11 cellular contexts compared by ENCODE assay signal in genomic region chr10:80253266-80253962, GRCh38. TPM values are rescaled to one million over a fixed set of nuclear protein-coding genes. Genes with fewer than 3 reads are reported as not detected.
A peak's percentile ranks its signal among the peaks of the same experiment; 100 is the strongest.
DNase-seq lines count a peak whose midpoint lies in the region; ATAC-seq and TF ChIP-seq lines count a peak whose summit lies in the region.
"Had no signal": no experiment of that assay in that cellular context is flagged by ENCODE, and none has a peak within 500 bp of the region (broad histone marks: within the 10 kb centered on the region; RNA-seq: fewer than 3 reads in every experiment).

No MANE protein-coding gene starts in this region.

- no peak for TF ChIP-seq POLR2A in NB4 (IDR thresholded peaks at IDR 0.05; ENCODE audit: extremely low read depth, insufficient read length)

- H3K4me1 Mint-ChIP-seq in activated naive CD8-positive, alpha-beta T cell treated with anti-CD3 and anti-CD28 coated beads, Interleukin-2, amount 10 ng/mL, durations not matched to agents 7 days and 5 days: peaks cover 16% of the 10 kb centered on the region
- H3K4me1 Mint-ChIP-seq in activated naive CD8-positive, alpha-beta T cell treated with anti-CD3 and anti-CD28 coated beads for 36 hours: no peaks in the 10 kb centered on the region

- no peaks in the 10 kb centered on the region for H3K36me3 ChIP-seq in upper lobe of right lung

- H3K4me3 ChIP-seq in NB4 (ENCODE audit: low read depth, low read length): no peak overlapping the region
- H3K4me3 ChIP-seq in upper lobe of right lung: no peak overlapping the region

- peak; percentile 93 for ATAC-seq in activated naive CD8-positive, alpha-beta T cell treated with anti-CD3 and anti-CD28 coated beads, Interleukin-2, amount 10 ng/mL, durations not matched to agents 7 days and 5 days (ENCODE audit: low read depth)
- ATAC-seq in HG02798 (IDR thresholded peaks at IDR 0.05; ENCODE audit: poor library complexity, unreplicated experiment) (peak; percentile 62), upper lobe of right lung (peak; percentile 26), left ventricle myocardium superior (no peak)

- DNase-seq in activated naive CD8-positive, alpha-beta T cell treated with anti-CD3 and anti-CD28 coated beads, Interleukin-2, amount 10 ng/mL, durations not matched to agents 7 days and 5 days: peak; percentile 41
- no peak for DNase-seq in activated naive CD8-positive, alpha-beta T cell treated with anti-CD3 and anti-CD28 coated beads for 36 hours
- DNase-seq in NB4 (ENCODE audit: low read depth) (peak; percentile 72), upper lobe of right lung (no peak), NCI-H1092 treated with DMSO at 0.1 percent for 48 hours (lab: John Stamatoyannopoulos, UW) (no peak), posterior vena cava (ENCODE audit: low spot score) (no peak), left ventricle myocardium superior (no peak)
- DNase-seq: NCI-H1417 treated with DMSO at 0.1 percent for 48 hours, SK-N-SH had no signal

- H3K27me3 Mint-ChIP-seq in activated naive CD8-positive, alpha-beta T cell treated with anti-CD3 and anti-CD28 coated beads, Interleukin-2, amount 10 ng/mL, durations not matched to agents 7 days and 5 days: peaks cover 8% of the 10 kb centered on the region
- H3K27me3 Mint-ChIP-seq in activated naive CD8-positive, alpha-beta T cell treated with anti-CD3 and anti-CD28 coated beads for 36 hours: no peaks in the 10 kb centered on the region

- H3K27me3 ChIP-seq in upper lobe of right lung: no peaks in the 10 kb centered on the region

- H3K27ac Mint-ChIP-seq in activated naive CD8-positive, alpha-beta T cell treated with anti-CD3 and anti-CD28 coated beads, Interleukin-2, amount 10 ng/mL, durations not matched to agents 7 days and 5 days: peak overlapping the region; percentile 95
- H3K27ac Mint-ChIP-seq in activated naive CD8-positive, alpha-beta T cell treated with anti-CD3 and anti-CD28 coated beads for 36 hours: no peak overlapping the region

- intact Hi-C loops in upper lobe of right lung (cut with DNase I) (no loop called here), posterior vena cava (cut with DNase I) (no loop called here), left ventricle myocardium superior (cut with micrococcal nuclease) (no loop called here)

- TF ChIP-seq CTCF in NB4 (IDR thresholded peaks at IDR 0.05; ENCODE audit: low read depth, low read length) (no peak), upper lobe of right lung (IDR thresholded peaks at IDR 0.05) (no peak)

- no peaks in the 10 kb centered on the region for H3K9me3 Mint-ChIP-seq in activated naive CD8-positive, alpha-beta T cell treated with anti-CD3 and anti-CD28 coated beads, Interleukin-2, amount 10 ng/mL, durations not matched to agents 7 days and 5 days
- no peaks in the 10 kb centered on the region for H3K9me3 Mint-ChIP-seq in activated naive CD8-positive, alpha-beta T cell treated with anti-CD3 and anti-CD28 coated beads for 36 hours

- POLR2A ChIA-PET in activated naive CD8-positive, alpha-beta T cell treated with anti-CD3 and anti-CD28 coated beads, Interleukin-2, amount 10 ng/mL, durations not matched to agents 7 days and 5 days (lab: Charles Lee): interaction anchor here (1.0 kb wide), 1 partner anchor 174 kb away, joined by 3 read pairs; the partner anchor contains the start of gene TMEM254

- peak overlapping the region; percentile 67 for H3K4me3 Mint-ChIP-seq in activated naive CD8-positive, alpha-beta T cell treated with anti-CD3 and anti-CD28 coated beads, Interleukin-2, amount 10 ng/mL, durations not matched to agents 7 days and 5 days
- no peak overlapping the region for H3K4me3 Mint-ChIP-seq in activated naive CD8-positive, alpha-beta T cell treated with anti-CD3 and anti-CD28 coated beads for 36 hours

- peaks cover 6% of the 10 kb centered on the region for H3K4me1 ChIP-seq in upper lobe of right lung

- H3K9me3 ChIP-seq in upper lobe of right lung: no peaks in the 10 kb centered on the region
- H3K9me3 ChIP-seq: SK-N-SH had no signal

- peak overlapping the region; percentile 18 for H3K27ac ChIP-seq in upper lobe of right lung

- H3K36me3 Mint-ChIP-seq in activated naive CD8-positive, alpha-beta T cell treated with anti-CD3 and anti-CD28 coated beads, Interleukin-2, amount 10 ng/mL, durations not matched to agents 7 days and 5 days: no peaks in the 10 kb centered on the region
- no peaks in the 10 kb centered on the region for H3K36me3 Mint-ChIP-seq in activated naive CD8-positive, alpha-beta T cell treated with anti-CD3 and anti-CD28 coated beads for 36 hours

RNA-seq across cellular contexts. Expression of gene MAT1A, which starts 36.0 kb away (rescaled TPM):
- total RNA-seq in activated naive CD8-positive, alpha-beta T cell treated with anti-CD3 and anti-CD28 coated beads, Interleukin-2, amount 10 ng/mL, durations not matched to agents 7 days and 5 days: not detected
- not detected for total RNA-seq in activated naive CD8-positive, alpha-beta T cell treated with anti-CD3 and anti-CD28 coated beads for 36 hours
- total RNA-seq in upper lobe of right lung (0.69 TPM), posterior vena cava (under 1 TPM in 1 of 2 donors, not detected in 1; 0.37 TPM), left ventricle myocardium superior (not detected)
- total RNA-seq: skeletal muscle tissue had no signal

RNA-seq across cellular contexts. Expression of gene ANXA11, which starts 48.1 kb away (rescaled TPM):
- 100 to 1,000 TPM; 263 to 277 TPM for total RNA-seq in activated naive CD8-positive, alpha-beta T cell treated with anti-CD3 and anti-CD28 coated beads, Interleukin-2, amount 10 ng/mL, durations not matched to agents 7 days and 5 days
- 100 to 1,000 TPM; 181 to 191 TPM for total RNA-seq in activated naive CD8-positive, alpha-beta T cell treated with anti-CD3 and anti-CD28 coated beads for 36 hours
- 287 TPM for total RNA-seq in upper lobe of right lung
- total RNA-seq in posterior vena cava: 100 to 1,000 TPM; 247 to 269 TPM
- total RNA-seq in left ventricle myocardium superior: 405 TPM

Comparison
In these comparisons a context has a peak if more than half of its experiments do, and no peak if none do; other contexts are left out.
1. DNase-seq: peak in activated naive CD8-positive, alpha-beta T cell treated with anti-CD3 and anti-CD28 coated beads, Interleukin-2, amount 10 ng/mL, durations not matched to agents 7 days and 5 days (single experiment) and NB4 (single experiment); none in activated naive CD8-positive, alpha-beta T cell treated with anti-CD3 and anti-CD28 coated beads for 36 hours (single experiment), upper lobe of right lung (single experiment), NCI-H1092 treated with DMSO at 0.1 percent for 48 hours (single experiment), posterior vena cava (single experiment) and left ventricle myocardium superior (single experiment).